Comparison of ENCODE assay signal across 23 cellular contexts in genomic region chr12:69694123-69694522, GRCh38. TPM values are rescaled to one million over a fixed set of nuclear protein-coding genes. Genes with fewer than 3 reads are reported as not detected.
"Had no signal": no experiment of that assay in that cellular context is flagged by ENCODE, and none has a peak within 500 bp of the region (broad histone marks: within the 10 kb centered on the region; RNA-seq: fewer than 3 reads in every experiment).

No MANE protein-coding gene starts in this region.

- H3K27me3 ChIP-seq: body of pancreas, esophagus muscularis mucosa, pancreas, tibial artery had no signal

- FAIRE-seq: pancreas, urothelium cell line had no signal

- H3K27ac ChIP-seq: body of pancreas, esophagus muscularis mucosa, lower lobe of right lung, neutrophil, pancreas, tibial artery had no signal

- H3K36me3 ChIP-seq: esophagus muscularis mucosa, lower lobe of right lung, neutrophil, pancreas, tibial artery had no signal

- DNase-seq: activated CD4-positive, alpha-beta T cell treated with anti-CD3 and anti-CD28 coated beads, Interleukin-2, amount 10 ng/mL, durations not matched to agents 7 days and 5 days; activated CD8-positive, alpha-beta memory T cell treated with anti-CD3 and anti-CD28 coated beads, Interleukin-2, amount 50 U/mL, for 4 hours; activated naive CD4-positive, alpha-beta T cell treated with anti-CD3 and anti-CD28 coated beads for 36 hours; activated T-cell treated with anti-CD3 and anti-CD28 coated beads, Interleukin-2, amount 50 U/mL, for 4 hours; body of pancreas; caudate nucleus; cortex of kidney; effector CD4-positive, alpha-beta T cell; lower lobe of right lung; natural killer cell; pancreas; stimulated activated CD4-positive, alpha-beta T cell treated with anti-CD3 and anti-CD28 coated beads, Interleukin-12 subunit alpha, Interleukin-12 subunit beta, amount 100 ng/mL, for 4 hours; stimulated activated CD4-positive, alpha-beta T cell treated with anti-CD3 and anti-CD28 coated beads, Interleukin-1b, Interleukin-23, amount 100 ng/mL, for 48 hours; stimulated activated naive CD4-positive, alpha-beta T cell treated with Interleukin-2 at 50 U/mL for 16 hours; T1000; tibial artery had no signal

- H3K4me3 ChIP-seq: body of pancreas, esophagus muscularis mucosa, lower lobe of right lung, pancreas, tibial artery had no signal

- H3K4me1 ChIP-seq: body of pancreas, lower lobe of right lung, pancreas had no signal

- H3K9me3 ChIP-seq: body of pancreas, esophagus muscularis mucosa, lower lobe of right lung, neutrophil, pancreas, tibial artery had no signal

- ATAC-seq: activated CD4-positive, CD25-positive, alpha-beta regulatory T cell treated with anti-CD3 and anti-CD28 coated beads, Interleukin-2, amount 50 U/mL, for 24 hours; activated T-cell treated with anti-CD3 and anti-CD28 coated beads, Interleukin-2, amount 50 U/mL, for 4 hours; body of pancreas; lower lobe of right lung; natural killer cell; pancreas had no signal

RNA-seq across cellular contexts. Expression of gene BEST3, which starts 5.0 kb away (rescaled TPM):
- total RNA-seq: activated CD4-positive, alpha-beta T cell treated with anti-CD3 and anti-CD28 coated beads, Interleukin-2, amount 10 ng/mL, durations not matched to agents 7 days and 5 days; activated naive CD4-positive, alpha-beta T cell treated with anti-CD3 and anti-CD28 coated beads for 36 hours; activated T-cell treated with anti-CD3 and anti-CD28 coated beads, Interleukin-2, amount 50 U/mL, for 4 hours; lower lobe of right lung; mesenteric fat pad; natural killer cell; subcutaneous adipose tissue; T-helper 1 cell treated with Interleukin-12 subunit alpha and Interleukin-12 subunit beta and Interleukin-4 antibody, amounts not matched to agents 30 ng/mL and 1 ng/mL, for 36 hours had no signal
